In the genomic region with DNA sequence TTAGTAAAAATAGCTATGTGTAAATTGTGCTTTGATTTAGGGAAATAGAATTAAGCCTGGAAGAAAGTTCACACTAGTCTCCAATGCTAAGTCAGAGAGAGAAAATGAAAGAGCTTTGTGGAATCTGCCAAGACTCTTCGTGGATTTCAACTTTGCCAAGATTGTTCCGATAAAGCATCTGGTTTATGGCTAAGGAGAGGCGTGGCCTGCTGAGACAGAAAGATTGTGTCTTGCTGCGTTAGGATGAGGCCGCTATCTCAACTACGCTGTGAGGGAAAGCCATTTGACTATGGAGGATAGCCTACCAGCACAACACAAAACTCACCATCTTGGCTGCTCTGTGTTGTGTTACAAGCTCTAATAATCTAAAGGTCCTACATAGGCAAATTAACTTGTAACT, we compare ENCODE assay signal across 11 cellular contexts.
A peak's percentile ranks its signal among the peaks of the same experiment; 100 is the strongest.
DNase-seq lines count a peak whose midpoint lies in the region; TF ChIP-seq lines count a peak whose summit lies in the region.
"Had no signal": no experiment of that assay in that cellular context is flagged by ENCODE, and none has a peak within 500 bp of the region (broad histone marks: within the 10 kb centered on the region; RNA-seq: fewer than 3 reads in every experiment).

No MANE protein-coding gene starts in this region.

- H3K27ac ChIP-seq in Peyer's patch (peak overlapping the region in 3 of 4 donors; percentile 15 to 53 (median 19)), sigmoid colon (peak overlapping the region; percentile 41 to 70 (median 60)), MM.1S (ENCODE audit: low read length) (no peak overlapping the region), testis (no peak overlapping the region)
- H3K27ac ChIP-seq: hepatocyte had no signal

- intact Hi-C loops in sigmoid colon (cut with DNase I) (no loop called here), testis (cut with DNase I; ENCODE audit: low total_unique reads) (no loop called here)

- no peaks in the 10 kb centered on the region for H3K36me3 ChIP-seq in Peyer's patch
- H3K36me3 ChIP-seq in sigmoid colon, result no peaks in the 10 kb centered on the region
- no peaks in the 10 kb centered on the region for H3K36me3 ChIP-seq in MM.1S (replicated peaks; ENCODE audit: insufficient read depth, low read length)
- no peaks in the 10 kb centered on the region for H3K36me3 ChIP-seq in testis (ENCODE audit: low read depth, missing control alignments)

- no peak for TF ChIP-seq CTCF in AG09319 (IDR thresholded peaks at IDR 0.05; ENCODE audit: low read depth, low read length)
- TF ChIP-seq CTCF in Peyer's patch (IDR thresholded peaks at IDR 0.05), result no peak
- no peak for TF ChIP-seq CTCF in sigmoid colon (IDR thresholded peaks at IDR 0.05)
- TF ChIP-seq CTCF in MM.1S (IDR thresholded peaks at IDR 0.05; ENCODE audit: low read length), result no peak
- no peak for TF ChIP-seq CTCF in testis (IDR thresholded peaks at IDR 0.05)

- no peak overlapping the region for H3K9ac ChIP-seq in MM.1S (ENCODE audit: low read length)

- WGBS in sigmoid colon, 2 donors, result 13 to 44% methylated on average over 6 of the region's 6 CpGs
- 55 to 57% methylated on average over 6 of the region's 6 CpGs for WGBS in testis, 2 donors

- no peaks in the 10 kb centered on the region for H3K9me2 ChIP-seq in MM.1S (replicated peaks; ENCODE audit: insufficient read depth, low read length)

- H3K4me1 ChIP-seq in Peyer's patch, result peaks cover 0 to 9% (median 0%) of the 10 kb centered on the region in 4 donors
- peaks cover 0 to 22% (median 13%) of the 10 kb centered on the region in 4 donors for H3K4me1 ChIP-seq in sigmoid colon
- H3K4me1 ChIP-seq in MM.1S (ENCODE audit: low read length), result peaks cover 23% of the 10 kb centered on the region
- H3K4me1 ChIP-seq in testis, result peaks cover 6% of the 10 kb centered on the region

- peak; percentile 23 for DNase-seq in AG09319 (ENCODE audit: extremely low read depth, low read depth)
- no peak for DNase-seq in Peyer's patch
- peak; percentile 55 for DNase-seq in fibroblast of peridontal ligament (ENCODE audit: extremely low read depth)
- no peak for DNase-seq in sigmoid colon
- DNase-seq in MM.1S, result no peak
- no peak for DNase-seq in SW480 (ENCODE audit: low spot score)
- no peak for DNase-seq in activated CD4-positive, alpha-beta T cell treated with anti-CD3 and anti-CD28 coated beads for 1 hour
- DNase-seq in testis, result no peak
- DNase-seq: cerebellar nuclear complex, NCI-H510A had no signal

- H2AFZ ChIP-seq in MM.1S (ENCODE audit: low read length), result no peak overlapping the region
- H2AFZ ChIP-seq: hepatocyte had no signal

- no peaks in the 10 kb centered on the region for H3K79me2 ChIP-seq in MM.1S (ENCODE audit: low read length)
- H3K79me2 ChIP-seq: hepatocyte had no signal

- H3K27me3 ChIP-seq in Peyer's patch (no peaks in the 10 kb centered on the region), sigmoid colon (no peaks in the 10 kb centered on the region), MM.1S (replicated peaks; ENCODE audit: insufficient read depth, low read length) (no peaks in the 10 kb centered on the region), testis (no peaks in the 10 kb centered on the region)
- H3K27me3 ChIP-seq: hepatocyte had no signal

- no peak for TF ChIP-seq EP300 in sigmoid colon (IDR thresholded peaks at IDR 0.05)

- TF ChIP-seq POLR2A in Peyer's patch (IDR thresholded peaks at IDR 0.05), result no peak
- no peak for TF ChIP-seq POLR2A in sigmoid colon (IDR thresholded peaks at IDR 0.05)
- TF ChIP-seq POLR2A in testis (IDR thresholded peaks at IDR 0.05), result no peak

- no peaks in the 10 kb centered on the region for H4K20me1 ChIP-seq in MM.1S (ENCODE audit: insufficient read depth, low read length)

- H3K9me3 ChIP-seq in Peyer's patch, result no peaks in the 10 kb centered on the region
- no peaks in the 10 kb centered on the region for H3K9me3 ChIP-seq in sigmoid colon
- no peaks in the 10 kb centered on the region for H3K9me3 ChIP-seq in MM.1S (replicated peaks; ENCODE audit: insufficient read depth, low read length)
- H3K9me3 ChIP-seq in testis, result no peaks in the 10 kb centered on the region

- H3K4me2 ChIP-seq in MM.1S (ENCODE audit: low read depth, low read length), result no peak overlapping the region
- H3K4me2 ChIP-seq: hepatocyte had no signal

- peak overlapping the region in 1 of 4 donors; percentile 21 for H3K4me3 ChIP-seq in Peyer's patch
- peak overlapping the region in 2 of 4 donors; percentile 4 to 11 for H3K4me3 ChIP-seq in sigmoid colon
- H3K4me3 ChIP-seq in MM.1S (ENCODE audit: low read length), result no peak overlapping the region
- H3K4me3 ChIP-seq in testis, result no peak overlapping the region
- H3K4me3 ChIP-seq: hepatocyte had no signal

- peaks cover 5% of the 10 kb centered on the region for H3F3A ChIP-seq in MM.1S (ENCODE audit: insufficient read depth, low read length)

Comparison
In these comparisons a context has a peak if more than half of its experiments do, and no peak if none do; other contexts are left out.
1. DNase-seq: peak in AG09319 (single experiment) and fibroblast of peridontal ligament (single experiment); none in Peyer's patch (0 of 3), sigmoid colon (single experiment), MM.1S (single experiment), SW480 (single experiment), activated CD4-positive, alpha-beta T cell treated with anti-CD3 and anti-CD28 coated beads for 1 hour (single experiment) and testis (single experiment).
2. H3K27ac ChIP-seq: peak in Peyer's patch (3 of 4) and sigmoid colon (4 of 4); none in MM.1S (single experiment) and testis (0 of 2).